In the genomic region with DNA sequence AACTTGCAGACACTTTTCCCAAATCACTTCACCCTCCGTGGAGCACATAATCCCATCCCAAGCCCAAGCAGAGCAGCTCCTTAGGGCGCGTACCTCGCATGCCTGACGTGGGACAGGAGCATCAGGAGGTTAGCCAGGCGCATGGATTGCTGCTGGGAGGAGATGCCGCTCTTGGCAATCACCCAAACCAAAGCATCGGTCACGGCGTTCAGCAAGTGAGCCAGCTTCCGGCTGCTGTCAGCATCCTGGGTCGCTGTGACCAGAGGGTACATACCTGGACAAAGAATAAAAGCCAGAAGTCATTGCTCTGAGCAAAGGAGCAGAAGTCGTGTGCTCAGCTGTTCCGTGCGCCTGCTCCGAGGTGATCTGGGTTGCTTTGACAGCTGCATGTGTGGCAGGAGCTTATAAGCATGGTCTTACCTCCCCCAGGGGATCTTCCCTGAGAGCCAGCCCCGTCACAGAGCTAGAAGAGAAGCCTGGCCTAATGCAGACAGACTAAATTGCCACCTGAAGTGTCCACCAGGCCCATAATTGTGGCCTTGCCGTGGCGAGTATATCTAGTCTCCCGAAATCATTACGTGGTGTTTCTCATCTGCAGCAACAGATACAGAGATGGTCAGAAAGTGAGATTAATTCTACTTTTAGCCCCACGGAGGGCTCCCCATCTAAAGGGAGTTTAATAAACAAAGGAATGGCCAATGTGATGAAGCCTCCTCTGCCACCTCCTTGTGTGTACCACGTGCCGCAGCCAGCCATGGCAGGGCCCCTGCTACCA, we compare ENCODE assay signal across 10 cellular contexts. TPM values are rescaled to one million over a fixed set of nuclear protein-coding genes. Genes with fewer than 3 reads are reported as not detected.
DNase-seq lines count a peak whose midpoint lies in the region; ATAC-seq and TF ChIP-seq lines count a peak whose summit lies in the region.
"Had no signal": no experiment of that assay in that cellular context is flagged by ENCODE, and none has a peak within 500 bp of the region (broad histone marks: within the 10 kb centered on the region; RNA-seq: fewer than 3 reads in every experiment).

No MANE protein-coding gene starts in this region.

- H3K4me1 Mint-ChIP-seq in naive thymus-derived CD4-positive, alpha-beta T cell = peaks cover 0 to 12% (median 0%) of the 10 kb centered on the region in 7 donors

- peak; percentile 73 for DNase-seq in Daoy (ENCODE audit: low read depth)
- DNase-seq in Panc1 (ENCODE audit: low read depth, low spot score) = no peak
- DNase-seq in iris pigment epithelial cell (ENCODE audit: low read depth) = peak; percentile 58
- DNase-seq in KBM-7 = no peak
- no peak for DNase-seq in posterior vena cava (ENCODE audit: low spot score)
- DNase-seq in stimulated activated CD4-positive, alpha-beta T cell treated with anti-CD3 and anti-CD28 coated beads, Interleukin-15, amount 100 ng/mL, for 24 hours = no peak
- DNase-seq in naive thymus-derived CD4-positive, alpha-beta T cell = no peak
- DNase-seq: Right ventricle myocardium superior had no signal

- peaks cover 0 to 12% (median 0%) of the 10 kb centered on the region in 5 donors for H3K27me3 Mint-ChIP-seq in naive thymus-derived CD4-positive, alpha-beta T cell
- H3K27me3 Mint-ChIP-seq: dendritic cell treated with granulocyte-macrophage colony-stimulating factor and Interleukin-4, amounts not matched to agents 40 ng/mL and 50 ng/mL, for 4 days had no signal

- TF ChIP-seq CTCF in Panc1 (IDR thresholded peaks at IDR 0.05) = no peak

- H3K27ac ChIP-seq in Panc1 (ENCODE audit: low read length) = no peak overlapping the region
- no peak overlapping the region for H3K27ac ChIP-seq in naive thymus-derived CD4-positive, alpha-beta T cell (ENCODE audit: low read depth, low read length)

- peaks cover 0 to 6% (median 3%) of the 10 kb centered on the region in 5 donors for H3K36me3 Mint-ChIP-seq in naive thymus-derived CD4-positive, alpha-beta T cell

- H3K27me3 ChIP-seq in Panc1 (ENCODE audit: control insufficient read depth, insufficient read depth, low read length) = no peaks in the 10 kb centered on the region
- no peaks in the 10 kb centered on the region for H3K27me3 ChIP-seq in naive thymus-derived CD4-positive, alpha-beta T cell (ENCODE audit: control insufficient read depth in 2 of 2, insufficient read depth in 2 of 2, low read length in 2 of 2)

- H3K4me1 ChIP-seq in Panc1 (ENCODE audit: control insufficient read depth, insufficient read depth, low read length) = no peaks in the 10 kb centered on the region
- H3K4me1 ChIP-seq in naive thymus-derived CD4-positive, alpha-beta T cell (ENCODE audit: control insufficient read depth in 2 of 2, insufficient read depth in 2 of 2, low read length in 2 of 2) = no peaks in the 10 kb centered on the region

- no TSS peak for BruUV-seq in Panc1 (replicated peaks; lab: Mats Ljungman, UMichigan)

- no peak overlapping the region for H3K4me3 ChIP-seq in Panc1 (ENCODE audit: low read depth in 2 of 2, low read length in 2 of 2)
- no peak overlapping the region for H3K4me3 ChIP-seq in naive thymus-derived CD4-positive, alpha-beta T cell (ENCODE audit: low read length)

- CTCF ChIA-PET in Panc1 (lab: Charles Lee) = no interaction called here
- CTCF ChIA-PET in naive thymus-derived CD4-positive, alpha-beta T cell (lab: Charles Lee) = no interaction called here

- H3K4me3 Mint-ChIP-seq in naive thymus-derived CD4-positive, alpha-beta T cell = no peak overlapping the region
- H3K4me3 Mint-ChIP-seq: dendritic cell treated with granulocyte-macrophage colony-stimulating factor and Interleukin-4, amounts not matched to agents 40 ng/mL and 50 ng/mL, for 4 days had no signal

- POLR2A ChIA-PET in Panc1 (lab: Charles Lee) = no interaction called here
- POLR2A ChIA-PET in naive thymus-derived CD4-positive, alpha-beta T cell (lab: Charles Lee) = no interaction called here

- H3K9me3 Mint-ChIP-seq in naive thymus-derived CD4-positive, alpha-beta T cell = no peaks in the 10 kb centered on the region
- H3K9me3 Mint-ChIP-seq: dendritic cell treated with granulocyte-macrophage colony-stimulating factor and Interleukin-4, amounts not matched to agents 40 ng/mL and 50 ng/mL, for 4 days had no signal

- ATAC-seq in HG02885 (IDR thresholded peaks at IDR 0.05; ENCODE audit: poor library complexity, unreplicated experiment) = peak; percentile 6
- peak; percentile 28; the same call in 1 of the 2 replicates for ATAC-seq in Panc1
- ATAC-seq in naive thymus-derived CD4-positive, alpha-beta T cell = no peak

- intact Hi-C loops in Panc1 (cut with micrococcal nuclease; ENCODE audit: unreplicated experiment) = no loop called here
- intact Hi-C loops in posterior vena cava (cut with DNase I) = no loop called here
- intact Hi-C loops in naive thymus-derived CD4-positive, alpha-beta T cell (cut with micrococcal nuclease) = no loop called here

- in situ Hi-C loops in Panc1 (cut with HindIII; ENCODE audit: low pct_unique_long_range_greater_than_20kb, low sequenced_read_pairs) = no loop called here
- in situ Hi-C loops in KBM-7 (cut with MboI; ENCODE audit: low pct_unique_long_range_greater_than_20kb, low sequenced_read_pairs) = no loop called here

- no peaks in the 10 kb centered on the region for H3K36me3 ChIP-seq in Panc1 (ENCODE audit: control insufficient read depth, insufficient read depth, low read length)
- no peaks in the 10 kb centered on the region for H3K36me3 ChIP-seq in naive thymus-derived CD4-positive, alpha-beta T cell (ENCODE audit: control insufficient read depth in 2 of 3, insufficient read depth in 3 of 3, low read length in 3 of 3)

- H3K9me3 ChIP-seq in Panc1 (ENCODE audit: control insufficient read depth, insufficient read depth, low read depth, low read length) = no peaks in the 10 kb centered on the region
- H3K9me3 ChIP-seq in naive thymus-derived CD4-positive, alpha-beta T cell (ENCODE audit: control insufficient read depth in 2 of 3, low read length in 3 of 3) = no peaks in the 10 kb centered on the region

- H3K27ac Mint-ChIP-seq in naive thymus-derived CD4-positive, alpha-beta T cell = peak overlapping the region in 3 of 9 donors; percentile 41 to 69 (median 53)
- H3K27ac Mint-ChIP-seq: dendritic cell treated with granulocyte-macrophage colony-stimulating factor and Interleukin-4, amounts not matched to agents 40 ng/mL and 50 ng/mL, for 4 days had no signal

RNA-seq across cellular contexts. Expression of a gene that starts 59.1 kb away (rescaled TPM):
- total RNA-seq in Daoy (2014; rRNA removed; shearing (Covaris generic)) = 0.74 TPM in 1 of 2 replicates, not detected in the other
- total RNA-seq in Panc1 (2021; ENCODE audit: unreplicated experiment) (not detected), posterior vena cava (under 1 TPM; 0.14 to 0.24 TPM)
- 0.06 TPM for polyA plus RNA-seq in Panc1 (2012; ENCODE audit: insufficient read length)
- total RNA-seq in naive thymus-derived CD4-positive, alpha-beta T cell = under 1 TPM in 4 of 5 experiments, not detected in 1; 0.07 to 0.19 (median 0.13) TPM
- under 1 TPM in 1 of 2 donors, not detected in 1; 0.12 TPM for polyA plus RNA-seq in naive thymus-derived CD4-positive, alpha-beta T cell

Comparison
In these comparisons a context has a peak if more than half of its experiments do, and no peak if none do; other contexts are left out.
1. DNase-seq: peak in Daoy (single experiment) and iris pigment epithelial cell (single experiment); none in Panc1 (single experiment), KBM-7 (single experiment), posterior vena cava (single experiment), stimulated activated CD4-positive, alpha-beta T cell treated with anti-CD3 and anti-CD28 coated beads, Interleukin-15, amount 100 ng/mL, for 24 hours (single experiment) and naive thymus-derived CD4-positive, alpha-beta T cell (0 of 9).